ENCODE assay signal across 22 cellular contexts in genomic region chr1:160136926-160137200, GRCh38. TPM values are rescaled to one million over a fixed set of nuclear protein-coding genes. Genes with fewer than 3 reads are reported as not detected.
DNase-seq lines count a peak whose midpoint lies in the region; ATAC-seq and TF ChIP-seq lines count a peak whose summit lies in the region.
"Had no signal": no experiment of that assay in that cellular context is flagged by ENCODE, and none has a peak within 500 bp of the region (broad histone marks: within the 10 kb centered on the region; RNA-seq: fewer than 3 reads in every experiment).

No MANE protein-coding gene starts in this region.

- TF ChIP-seq CTCF in left ventricle myocardium inferior (IDR thresholded peaks at IDR 0.05; ENCODE audit: borderline replicate concordance) (no peak), neural progenitor cell (IDR thresholded peaks at IDR 0.05) (no peak), mammary epithelial cell (conservative IDR thresholded peaks at IDR 0.05 in 1 of 2, IDR thresholded peaks at IDR 0.05 in 1 of 2; ENCODE audit: extremely low read depth in 1 of 2, insufficient read depth in 1 of 2, low read depth in 1 of 2, low read length in 2 of 2) (no peak), thyroid gland (IDR thresholded peaks at IDR 0.05) (no peak)

- no peak for ATAC-seq in Right ventricle myocardium superior (ENCODE audit: poor library complexity)

- DNase-seq in left ventricle myocardium inferior = no peak
- DNase-seq in Right ventricle myocardium superior = no peak
- no peak for DNase-seq in neural progenitor cell (ENCODE audit: low spot score)
- DNase-seq in mammary epithelial cell = no peak
- no peak for DNase-seq in thyroid gland
- no peak for DNase-seq in DMS114 treated with DMSO at 0.1 percent for 48 hours (lab: John Stamatoyannopoulos, UW; ENCODE audit: unreplicated experiment)
- DNase-seq: GOT3; HCEC 1CT; KG1; NCI-H1092; NCI-H1436; NCI-H187 treated with DMSO at 0.1 percent for 48 hours; NCI-H226; NCI-H510A treated with DMSO at 0.1 percent for 48 hours; NCI-H774; NK-92 treated with Interleukin-12 subunit alpha and Interleukin-12 subunit beta, amount 100 ng/mL, for 24 hours; SIG-M5 had no signal

- H3K9me3 Mint-ChIP-seq in neural progenitor cell = peaks cover 2% of the 10 kb centered on the region

- peaks cover 7% of the 10 kb centered on the region for H3K27me3 Mint-ChIP-seq in neural progenitor cell (ENCODE audit: insufficient read depth, low read depth)

- no peaks in the 10 kb centered on the region for H3K79me2 ChIP-seq in neural progenitor cell (ENCODE audit: low read depth)
- H3K79me2 ChIP-seq in mammary epithelial cell (ENCODE audit: insufficient read depth, low read length) = no peaks in the 10 kb centered on the region

- H3K9ac ChIP-seq in neural progenitor cell (no peak overlapping the region), skeletal muscle tissue (ENCODE audit: low read depth in 1 of 3, low read length in 3 of 3) (peak overlapping the region in 1 of 3 donors; percentile 62), mammary epithelial cell (ENCODE audit: insufficient read depth, low read length) (no peak overlapping the region)

- no peak overlapping the region for H3K4me3 ChIP-seq in left ventricle myocardium inferior
- no peak overlapping the region for H3K4me3 ChIP-seq in neural progenitor cell
- H3K4me3 ChIP-seq in skeletal muscle tissue (ENCODE audit: low read length in 3 of 3) = no peak overlapping the region
- no peak overlapping the region for H3K4me3 ChIP-seq in mammary epithelial cell (replicated peaks in 1 of 3; ENCODE audit: insufficient read depth in 1 of 3, low read depth in 2 of 3, low read length in 3 of 3)
- no peak overlapping the region for H3K4me3 ChIP-seq in thyroid gland (replicated peaks in 1 of 3)

- H3K36me3 Mint-ChIP-seq in neural progenitor cell = peaks cover 73% of the 10 kb centered on the region

- H2AFZ ChIP-seq in neural progenitor cell (replicated peaks) (no peak overlapping the region), mammary epithelial cell (ENCODE audit: low read depth, low read length) (no peak overlapping the region)

- H3K4me3 Mint-ChIP-seq in neural progenitor cell = no peak overlapping the region

- CTCF ChIA-PET in mammary epithelial cell (lab: Charles Lee; ENCODE audit: low non-redundant PET) = no interaction called here

- WGBS in mammary epithelial cell (ENCODE audit: low coverage, missing lambda C conversion rate) = 80% methylated on average over 5 of the region's 5 CpGs
- 96 to 97% methylated on average over 5 of the region's 5 CpGs for WGBS in thyroid gland, 2 donors

- peaks cover 8% of the 10 kb centered on the region for H3F3A ChIP-seq in neural progenitor cell (ENCODE audit: low read depth)

- H3K4me2 ChIP-seq in neural progenitor cell (no peak overlapping the region), mammary epithelial cell (ENCODE audit: insufficient read depth, low read depth, low read length) (no peak overlapping the region)

- H3K36me3 ChIP-seq in left ventricle myocardium inferior (peaks cover 81% of the 10 kb centered on the region), neural progenitor cell (no peaks in the 10 kb centered on the region), skeletal muscle tissue (ENCODE audit: control insufficient read depth in 3 of 3, insufficient read depth in 3 of 3, low read length in 3 of 3) (peaks cover 80 to 91% (median 88%) of the 10 kb centered on the region in 3 donors), mammary epithelial cell (ENCODE audit: insufficient read depth, low read length) (no peaks in the 10 kb centered on the region), thyroid gland (no peaks in the 10 kb centered on the region)

- H4K20me1 ChIP-seq in neural progenitor cell (ENCODE audit: low read depth) (no peaks in the 10 kb centered on the region), mammary epithelial cell (ENCODE audit: insufficient read depth, low read length) (no peaks in the 10 kb centered on the region)

- H3K4me1 Mint-ChIP-seq in neural progenitor cell = peaks cover 7% of the 10 kb centered on the region

- TF ChIP-seq POLR2A in thyroid gland (IDR thresholded peaks at IDR 0.05) = no peak

- H3K27me3 ChIP-seq in left ventricle myocardium inferior (ENCODE audit: low read depth) = no peaks in the 10 kb centered on the region
- H3K27me3 ChIP-seq in neural progenitor cell = no peaks in the 10 kb centered on the region
- no peaks in the 10 kb centered on the region for H3K27me3 ChIP-seq in skeletal muscle tissue (ENCODE audit: control insufficient read depth in 3 of 3, insufficient read depth in 3 of 3, low read length in 3 of 3)
- H3K27me3 ChIP-seq in mammary epithelial cell (ENCODE audit: insufficient read depth, low read length) = no peaks in the 10 kb centered on the region
- H3K27me3 ChIP-seq in thyroid gland = no peaks in the 10 kb centered on the region

- H3K27ac Mint-ChIP-seq in neural progenitor cell = peak overlapping the region; percentile 29

- H3K27ac ChIP-seq in left ventricle myocardium inferior (replicated peaks) (peak overlapping the region; percentile 66), neural progenitor cell (no peak overlapping the region), skeletal muscle tissue (ENCODE audit: low read depth, low read length) (peak overlapping the region; percentile 96), mammary epithelial cell (ENCODE audit: insufficient read depth, low read depth, low read length) (no peak overlapping the region), thyroid gland (no peak overlapping the region)
- H3K27ac ChIP-seq: C4-2B, RWPE1 had no signal

- intact Hi-C loops in left ventricle myocardium inferior (cut with micrococcal nuclease) (no loop called here), Right ventricle myocardium superior (cut with DNase I) (no loop called here), mammary epithelial cell (cut with micrococcal nuclease) (no loop called here), thyroid gland (cut with DNase I) (no loop called here)

- no TSS peak for BruUV-seq in mammary epithelial cell (replicated peaks; lab: Mats Ljungman, UMichigan)

- no peaks in the 10 kb centered on the region for H3K9me3 ChIP-seq in left ventricle myocardium inferior (replicated peaks)
- H3K9me3 ChIP-seq in neural progenitor cell (ENCODE audit: low read depth) = no peaks in the 10 kb centered on the region
- no peaks in the 10 kb centered on the region for H3K9me3 ChIP-seq in skeletal muscle tissue (ENCODE audit: control insufficient read depth in 3 of 3, low read length in 3 of 3)
- no peaks in the 10 kb centered on the region for H3K9me3 ChIP-seq in mammary epithelial cell (replicated peaks; ENCODE audit: insufficient read depth, low read length)
- H3K9me3 ChIP-seq in thyroid gland = no peaks in the 10 kb centered on the region

- H3K4me1 ChIP-seq in left ventricle myocardium inferior (peaks cover 35% of the 10 kb centered on the region), neural progenitor cell (no peaks in the 10 kb centered on the region), skeletal muscle tissue (ENCODE audit: control insufficient read depth in 3 of 3, insufficient read depth in 3 of 3, low read length in 3 of 3) (peaks cover 51 to 78% (median 56%) of the 10 kb centered on the region in 3 donors), mammary epithelial cell (ENCODE audit: insufficient read depth, low read length) (no peaks in the 10 kb centered on the region), thyroid gland (no peaks in the 10 kb centered on the region)

- dilution Hi-C loops in mammary epithelial cell (cut with HindIII; ENCODE audit: low sequenced_read_pairs) = loop anchor here (5.0 kb wide), 1 partner anchor 60 kb away; no protein-coding TSS in a partner anchor

- in situ Hi-C loops in mammary epithelial cell (cut with MboI; ENCODE audit: low sequenced_read_pairs in 2 of 2) = no loop called here

RNA-seq across cellular contexts. Expression of gene ATP1A4, which starts 14.5 kb away (rescaled TPM):
- total RNA-seq in left ventricle myocardium inferior (0.11 TPM), Right ventricle myocardium superior (0.40 TPM), neural progenitor cell (ENCODE audit: low replicate concordance) (0.17 and 0.62 TPM in 2 replicates), skeletal muscle tissue (under 0.01 TPM), mammary epithelial cell (under 1 TPM in 1 of 2 donors, not detected in 1; under 0.01 TPM), thyroid gland (not detected)
- polyA plus RNA-seq in mammary epithelial cell = not detected
- polyA minus RNA-seq in mammary epithelial cell = not detected
- total RNA-seq: A172 had no signal
- polyA plus RNA-seq: AG04450 had no signal

RNA-seq across cellular contexts. Expression of gene ATP1A2, which starts 21.3 kb away (rescaled TPM):
- total RNA-seq in left ventricle myocardium inferior (401 TPM), Right ventricle myocardium superior (210 TPM), neural progenitor cell (ENCODE audit: low replicate concordance) (88.6 and 154 TPM in 2 replicates), skeletal muscle tissue (38.1 TPM), mammary epithelial cell (under 1 TPM in 1 of 2 donors, not detected in 1; under 0.01 TPM), thyroid gland (1 to 10 TPM; 1.1 to 4.2 (median 2.6) TPM)
- not detected for polyA plus RNA-seq in mammary epithelial cell
- not detected for polyA minus RNA-seq in mammary epithelial cell

RNA-seq across cellular contexts. Expression of gene IGSF8, which starts 38.4 kb away (rescaled TPM):
- total RNA-seq in left ventricle myocardium inferior = 18.2 TPM
- 18.5 TPM for total RNA-seq in Right ventricle myocardium superior
- 9.4 and 23.4 TPM in 2 replicates for total RNA-seq in neural progenitor cell (ENCODE audit: low replicate concordance)
- total RNA-seq in skeletal muscle tissue = 11.5 TPM
- total RNA-seq in mammary epithelial cell = 10 to 100 TPM; 28.7 to 34.2 TPM
- polyA plus RNA-seq in mammary epithelial cell = 22.8 TPM
- 23.9 TPM for polyA minus RNA-seq in mammary epithelial cell
- total RNA-seq in thyroid gland = 10 to 100 TPM; 24.3 to 36.5 (median 28.2) TPM

RNA-seq across cellular contexts. Expression of gene CASQ1, which starts 53.5 kb away (rescaled TPM):
- total RNA-seq in left ventricle myocardium inferior (39.2 TPM), Right ventricle myocardium superior (12.6 TPM), neural progenitor cell (ENCODE audit: low replicate concordance) (0.50 TPM in 1 of 2 replicates, not detected in the other), skeletal muscle tissue (616 TPM), mammary epithelial cell (not detected), thyroid gland (not detected)
- polyA plus RNA-seq in mammary epithelial cell = not detected
- not detected for polyA minus RNA-seq in mammary epithelial cell

RNA-seq across cellular contexts. Expression of gene KCNJ9, which starts 55.5 kb away (rescaled TPM):
- total RNA-seq in left ventricle myocardium inferior (0.05 TPM), Right ventricle myocardium superior (not detected), neural progenitor cell (ENCODE audit: low replicate concordance) (0.09 TPM in 2 replicates), skeletal muscle tissue (not detected), mammary epithelial cell (not detected), thyroid gland (not detected)
- not detected for polyA plus RNA-seq in mammary epithelial cell
- not detected for polyA minus RNA-seq in mammary epithelial cell
- total RNA-seq: A172 had no signal
- polyA plus RNA-seq: AG04450 had no signal

Comparison
In these comparisons a context has a peak if more than half of its experiments do, and no peak if none do; other contexts are left out.
1. H3K27ac ChIP-seq: peak in left ventricle myocardium inferior (single experiment) and skeletal muscle tissue (single experiment); none in neural progenitor cell (single experiment), mammary epithelial cell (single experiment) and thyroid gland (0 of 3).